ENCODE assay signal across 8 cellular contexts in the genomic region with DNA sequence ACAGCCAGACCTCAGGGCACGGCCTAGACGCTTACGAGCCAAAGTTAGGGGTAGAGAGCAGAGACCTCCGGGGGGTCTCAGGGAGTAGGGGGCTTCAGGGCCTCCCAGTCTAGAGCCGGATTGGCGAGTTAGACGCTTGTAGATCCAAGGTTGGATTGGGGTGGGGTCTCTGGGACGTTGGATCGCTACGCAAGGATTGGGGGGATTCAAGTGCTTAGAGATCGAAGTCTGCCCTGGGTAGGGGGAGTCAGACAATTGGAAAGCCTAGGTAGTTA. TPM values are rescaled to one million over a fixed set of nuclear protein-coding genes. Genes with fewer than 3 reads are reported as not detected.
DNase-seq lines count a peak whose midpoint lies in the region; ATAC-seq lines count a peak whose summit lies in the region.

No MANE protein-coding gene starts in this region.

- H3K27me3 Mint-ChIP-seq in T-helper 17 cell: no peaks in the 10 kb centered on the region

- DNase-seq in NCI-H526 (lab: John Stamatoyannopoulos, UW) (peak; percentile 36 to 62), NCI-H526 treated with DMSO at 0.1 percent for 48 hours (lab: John Stamatoyannopoulos, UW) (no peak), T-helper 17 cell (no peak), globus pallidus (ENCODE audit: low spot score) (peak; percentile 70), putamen (ENCODE audit: low spot score) (peak; percentile 66), AG08395 (ENCODE audit: low spot score) (no peak)
- no peak for DNase-seq in activated CD4-positive, alpha-beta T cell treated with anti-CD3 and anti-CD28 coated beads for 48 hours

- peaks cover 24% of the 10 kb centered on the region for H3K4me1 Mint-ChIP-seq in T-helper 17 cell

- no peaks in the 10 kb centered on the region for H3K9me3 ChIP-seq in T-helper 17 cell (ENCODE audit: control insufficient read depth, low read length, poor library complexity, severe bottlenecking)

- H3K4me3 Mint-ChIP-seq in T-helper 17 cell: peak overlapping the region; percentile 99

- peaks cover 6% of the 10 kb centered on the region for H3K36me3 Mint-ChIP-seq in T-helper 17 cell (ENCODE audit: low read depth)

- ATAC-seq in T-helper 17 cell (no peak), GM21447 (IDR thresholded peaks at IDR 0.05; ENCODE audit: unreplicated experiment) (no peak)

- peak overlapping the region; percentile 100 for H3K27ac Mint-ChIP-seq in T-helper 17 cell

RNA-seq across cellular contexts. Expression of a gene that starts 0.4 kb away (rescaled TPM):
- total RNA-seq in T-helper 17 cell: 100 to 1,000 TPM; 161 to 167 TPM

RNA-seq across cellular contexts. Expression of a gene that starts 41.1 kb away (rescaled TPM):
- 10 to 100 TPM; 59.2 to 64.8 TPM for total RNA-seq in T-helper 17 cell

Comparison
In these comparisons a context has a peak if more than half of its experiments do, and no peak if none do; other contexts are left out.
1. DNase-seq: peak in NCI-H526 (2 of 2), globus pallidus (single experiment) and putamen (single experiment); none in NCI-H526 treated with DMSO at 0.1 percent for 48 hours (single experiment), T-helper 17 cell (0 of 3), AG08395 (single experiment) and activated CD4-positive, alpha-beta T cell treated with anti-CD3 and anti-CD28 coated beads for 48 hours (single experiment).